Comparison of ENCODE assay signal across 8 cellular contexts in the genomic region with DNA sequence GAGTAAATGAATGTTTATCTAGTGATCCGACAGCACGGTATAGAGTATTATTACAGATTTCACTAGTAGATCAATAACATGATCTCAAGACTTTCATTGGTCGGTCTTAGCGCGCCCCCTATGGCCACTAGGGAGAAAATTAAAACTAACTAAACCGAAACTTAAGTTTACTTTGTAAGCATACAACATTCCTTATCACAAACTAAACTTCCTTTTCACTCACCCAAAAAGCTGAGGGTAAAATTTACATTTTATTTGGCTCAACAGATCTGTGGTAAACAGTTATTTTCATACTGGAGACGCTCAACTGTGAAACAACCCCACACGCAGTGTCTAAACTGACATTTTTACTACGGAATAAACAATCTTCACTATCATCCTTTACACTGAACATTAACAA.
DNase-seq lines count a peak whose midpoint lies in the region; ATAC-seq, FAIRE-seq and TF ChIP-seq lines count a peak whose summit lies in the region.

No MANE protein-coding gene starts in this region.

- intact Hi-C loops in PC-3 (cut with micrococcal nuclease) (loop anchor here (5.0 kb wide), 1 partner anchor 746 kb away; no protein-coding TSS in a partner anchor), endothelial cell of umbilical vein (cut with micrococcal nuclease) (no loop called here), pancreas (cut with DNase I) (no loop called here)

- BruUV-seq in PC-3 (replicated peaks; lab: Mats Ljungman, UMichigan) = no TSS peak
- no TSS peak for BruUV-seq in endothelial cell of umbilical vein (replicated peaks; lab: Mats Ljungman, UMichigan)

- H3K4me1 ChIP-seq in PC-3 (ENCODE audit: insufficient read depth, low read length) (no peaks in the 10 kb centered on the region), endothelial cell of umbilical vein (ENCODE audit: control insufficient read depth, extremely low read depth, insufficient read depth, low read length) (no peaks in the 10 kb centered on the region), pancreas (peaks cover 0 to 4% (median 0%) of the 10 kb centered on the region in 3 donors)

- H3K27me3 ChIP-seq in PC-3 (ENCODE audit: low read length) = 0 out of 2 replicates have a peak, but pooled peaks cover 12% of the 10 kb centered on the region
- H3K27me3 ChIP-seq in endothelial cell of umbilical vein (ENCODE audit: control insufficient read depth in 2 of 2, insufficient read depth in 2 of 2, low read length in 2 of 2) = no peaks in the 10 kb centered on the region
- no peaks in the 10 kb centered on the region for H3K27me3 ChIP-seq in pancreas

- DNase-seq in PC-3 (peak; percentile 43), endothelial cell of umbilical vein (ENCODE audit: low read depth, low spot score) (no peak), pancreas (peak; percentile 20 to 65 (median 43))
- DNase-seq in stimulated activated CD4-positive, alpha-beta T cell treated with anti-CD3 and anti-CD28 coated beads, Interleukin-4, amount 100 ng/mL, for 1 hour = no peak

- FAIRE-seq in A204.1 (lab: Jason Lieb, UNC) = peak; percentile 85
- FAIRE-seq in endothelial cell of umbilical vein (lab: Jason Lieb, UNC) = no peak
- FAIRE-seq in pancreas (lab: Jason Lieb, UNC) = no peak

- H3K9me3 ChIP-seq in PC-3 (ENCODE audit: low read length) (no peaks in the 10 kb centered on the region), endothelial cell of umbilical vein (replicated peaks; ENCODE audit: control insufficient read depth, insufficient read depth, low read length) (no peaks in the 10 kb centered on the region), pancreas (no peaks in the 10 kb centered on the region)

- no peaks in the 10 kb centered on the region for H4K20me1 ChIP-seq in PC-3 (ENCODE audit: low read length)
- H4K20me1 ChIP-seq in endothelial cell of umbilical vein (replicated peaks; ENCODE audit: control insufficient read depth, extremely low read depth, insufficient read depth, low read length) = no peaks in the 10 kb centered on the region

- H3K9ac ChIP-seq in PC-3 (ENCODE audit: low read length) (no peak overlapping the region), endothelial cell of umbilical vein (replicated peaks; ENCODE audit: extremely low read depth, insufficient read depth, low read length) (no peak overlapping the region)

- ATAC-seq in HG02884 (IDR thresholded peaks at IDR 0.05; ENCODE audit: unreplicated experiment) (peak; percentile 81), PC-3 (no peak), pancreas (peak; percentile 71 to 85 (median 82)), GM19395 (IDR thresholded peaks at IDR 0.05; ENCODE audit: unreplicated experiment) (no peak)

- 11 to 13% methylated on average over 9 of the region's 9 CpGs for WGBS in pancreas, 2 donors

- H3K4me2 ChIP-seq in PC-3 (ENCODE audit: low read length) (peak overlapping the region; percentile 63), endothelial cell of umbilical vein (ENCODE audit: insufficient read depth, low read length) (peak overlapping the region; percentile 68)

- CTCF ChIA-PET in PC-3 (lab: Charles Lee) = interaction anchor here (0.7 kb wide), 1 partner anchor 172 kb away, joined by 4 read pairs; no protein-coding TSS in a partner anchor
- CTCF ChIA-PET in endothelial cell of umbilical vein (lab: Charles Lee) = no interaction called here

- H3K4me3 ChIP-seq in PC-3 (ENCODE audit: low read length) (peak overlapping the region; percentile 55), endothelial cell of umbilical vein (replicated peaks in 1 of 3; ENCODE audit: insufficient read depth in 1 of 3, low read depth in 1 of 3, low read length in 3 of 3) (peak overlapping the region in 2 of 3 experiments; percentile 10 to 63), pancreas (peak overlapping the region in 3 of 4 donors; percentile 6 to 54 (median 36))

- H3F3A ChIP-seq in PC-3 (ENCODE audit: low read length, unreplicated experiment) = no peaks in the 10 kb centered on the region

- H3K36me3 ChIP-seq in PC-3 (ENCODE audit: low read depth, low read length) (no peaks in the 10 kb centered on the region), endothelial cell of umbilical vein (ENCODE audit: control insufficient read depth in 2 of 2, extremely low read depth in 1 of 2, insufficient read depth in 2 of 2, low read length in 2 of 2) (no peaks in the 10 kb centered on the region), pancreas (no peaks in the 10 kb centered on the region)

- H3K27ac ChIP-seq in PC-3 (ENCODE audit: low read length) = no peak overlapping the region
- no peak overlapping the region for H3K27ac ChIP-seq in endothelial cell of umbilical vein (ENCODE audit: insufficient read depth, low read depth, low read length)
- H3K27ac ChIP-seq in pancreas = peak overlapping the region in 2 of 4 donors; percentile 12 to 74

- no peaks in the 10 kb centered on the region for H3K9me2 ChIP-seq in PC-3 (replicated peaks; ENCODE audit: low read length)

- H3K79me2 ChIP-seq in PC-3 (ENCODE audit: low read length) (no peaks in the 10 kb centered on the region), endothelial cell of umbilical vein (ENCODE audit: control insufficient read depth, insufficient read depth, low read length) (no peaks in the 10 kb centered on the region)

- no peaks in the 10 kb centered on the region for H3K9me1 ChIP-seq in endothelial cell of umbilical vein (replicated peaks; ENCODE audit: control insufficient read depth, extremely low read depth, insufficient read depth, low read length)

- TF ChIP-seq POLR2A in endothelial cell of umbilical vein (IDR thresholded peaks at IDR 0.05; ENCODE audit: low read depth, low read length) = no peak

- dilution Hi-C loops in endothelial cell of umbilical vein (cut with MboI; ENCODE audit: extremely low pct_ligation_motif_present, low sequenced_read_pairs) = no loop called here

- peak overlapping the region; percentile 63 for H2AFZ ChIP-seq in PC-3 (ENCODE audit: low read length)
- no peak overlapping the region for H2AFZ ChIP-seq in endothelial cell of umbilical vein (ENCODE audit: low read depth, low read length)

- POLR2A ChIA-PET in PC-3 (lab: Charles Lee; ENCODE audit: unreplicated experiment) (no interaction called here), endothelial cell of umbilical vein (lab: Charles Lee) (no interaction called here)

- TF ChIP-seq CTCF in GM12874 (IDR thresholded peaks at IDR 0.05; ENCODE audit: insufficient read depth, low read depth, low read length) = peak; percentile 50
- peak; percentile 79 for TF ChIP-seq CTCF in PC-3 (conservative IDR thresholded peaks at IDR 0.05; ENCODE audit: low read depth, low read length)
- TF ChIP-seq CTCF in endothelial cell of umbilical vein (IDR thresholded peaks at IDR 0.05; ENCODE audit: extremely low read depth in 1 of 2, insufficient read depth in 1 of 2, low read depth in 1 of 2, low read length in 2 of 2) = no peak
- TF ChIP-seq CTCF in pancreas (IDR thresholded peaks at IDR 0.05) = peak; percentile 32 to 62 (median 57)

TF ChIP-seq in endothelial cell of umbilical vein, 7 proteins besides CTCF, POLR2A, EP300 and RAD21:
- TF ChIP-seq POLR2AphosphoS5 (IDR thresholded peaks at IDR 0.05; ENCODE audit: insufficient read depth, low read depth, low read length) (no peak), GATA2 (IDR thresholded peaks at IDR 0.05; ENCODE audit: insufficient read depth, insufficient read length, low read depth, low read length) (no peak)

Comparison
In these comparisons a context has a peak if more than half of its experiments do, and no peak if none do; other contexts are left out.
1. CTCF ChIP-seq: peak in GM12874 (single experiment), PC-3 (single experiment) and pancreas (4 of 4); none in endothelial cell of umbilical vein (0 of 2).
2. ATAC-seq: peak in HG02884 (single experiment) and pancreas (4 of 4); none in PC-3 (single experiment) and GM19395 (single experiment).
3. DNase-seq: peak in PC-3 (single experiment) and pancreas (6 of 6); none in endothelial cell of umbilical vein (single experiment) and stimulated activated CD4-positive, alpha-beta T cell treated with anti-CD3 and anti-CD28 coated beads, Interleukin-4, amount 100 ng/mL, for 1 hour (single experiment).
4. Peak in every context shown above with its lines, with median percentiles within 50 percentile points of each other: H3K4me3 ChIP-seq.